In genomic region chr9:68619056-68619455, GRCh38 we compare ENCODE assay signal across 33 cellular contexts.
"Had no signal": no experiment of that assay in that cellular context is flagged by ENCODE, and none has a peak within 500 bp of the region (broad histone marks: within the 10 kb centered on the region; RNA-seq: fewer than 3 reads in every experiment).

No MANE protein-coding gene starts in this region.

- H3K9me3 Mint-ChIP-seq: activated CD4-positive, alpha-beta memory T cell treated with anti-CD3 and anti-CD28 coated beads for 36 hours; activated CD4-positive, alpha-beta T cell treated with anti-CD3 and anti-CD28 coated beads, Interleukin-2, amount 10 ng/mL, durations not matched to agents 24 days and 14 days; activated naive CD4-positive, alpha-beta T cell treated with anti-CD3 and anti-CD28 coated beads for 36 hours; activated naive CD8-positive, alpha-beta T cell treated with anti-CD3 and anti-CD28 coated beads for 36 hours; activated T-helper 1 cell treated with anti-CD3 and anti-CD28 coated beads, Interleukin-12 subunit alpha, Interleukin-12 subunit beta, Interleukin-2, Interleukin-4 antibody, amounts not matched to agents 30 ng/mL and 10 ng/mL and 1 ng/mL, durations not matched to agents 14 hours and 24 hours and 36 hours had no signal

- H3K36me3 ChIP-seq: adrenal gland, breast epithelium, cardiac muscle cell, colonic mucosa, esophagus squamous epithelium, gastroesophageal sphincter had no signal

- DNase-seq: activated CD4-positive, alpha-beta memory T cell treated with anti-CD3 and anti-CD28 coated beads for 36 hours; activated CD4-positive, alpha-beta T cell treated with anti-CD3 and anti-CD28 coated beads for 36 hours; activated CD4-positive, alpha-beta T cell treated with anti-CD3 and anti-CD28 coated beads, Interleukin-2, amount 10 ng/mL, durations not matched to agents 24 days and 14 days; activated CD4-positive, CD25-positive, alpha-beta regulatory T cell; activated CD4-positive, CD25-positive, alpha-beta regulatory T cell treated with anti-CD3 and anti-CD28 coated beads, Interleukin-2, amount 50 U/mL, for 72 hours; activated CD8-positive, alpha-beta memory T cell treated with anti-CD3 and anti-CD28 coated beads, Interleukin-2, amount 10 ng/mL, durations not matched to agents 7 days and 5 days; activated CD8-positive, alpha-beta memory T cell treated with anti-CD3 and anti-CD28 coated beads, Interleukin-2, amount 50 U/mL, for 4 hours; activated CD8-positive, alpha-beta T cell treated with anti-CD3 and anti-CD28 coated beads, Interleukin-2, amount 10 ng/mL, durations not matched to agents 7 days and 5 days; activated effector memory CD4-positive, alpha-beta T cell treated with anti-CD3 and anti-CD28 coated beads, Interleukin-2, amount 50 U/mL, for 16 hours; activated naive CD4-positive, alpha-beta T cell treated with anti-CD3 and anti-CD28 coated beads for 36 hours; activated naive CD8-positive, alpha-beta T cell treated with anti-CD3 and anti-CD28 coated beads for 36 hours; activated naive CD8-positive, alpha-beta T cell treated with anti-CD3 and anti-CD28 coated beads, Interleukin-2, amount 50 U/mL, for 24 hours; activated T-cell treated with anti-CD3 and anti-CD28 coated beads, Interleukin-2, amount 50 U/mL, for 1 hour; activated T-cell treated with anti-CD3 and anti-CD28 coated beads, Interleukin-2, amount 50 U/mL, for 48 hours; adrenal gland; amygdala; aorta; central memory CD4-positive, alpha-beta T cell; cerebellar nuclear complex; colonic mucosa; effector CD8-positive, alpha-beta T cell; esophagus squamous epithelium; foreskin melanocyte; T-helper 2 cell had no signal

- H3K4me3 ChIP-seq: adrenal gland, breast epithelium, cardiac muscle cell, colonic mucosa, esophagus squamous epithelium, gastroesophageal sphincter had no signal

- H3K27ac Mint-ChIP-seq: activated CD4-positive, alpha-beta memory T cell treated with anti-CD3 and anti-CD28 coated beads for 36 hours; activated CD4-positive, alpha-beta T cell treated with anti-CD3 and anti-CD28 coated beads for 36 hours; activated CD4-positive, alpha-beta T cell treated with anti-CD3 and anti-CD28 coated beads, Interleukin-2, amount 10 ng/mL, durations not matched to agents 24 days and 14 days; activated CD8-positive, alpha-beta memory T cell treated with anti-CD3 and anti-CD28 coated beads, Interleukin-2, amount 10 ng/mL, durations not matched to agents 7 days and 5 days; activated CD8-positive, alpha-beta T cell treated with anti-CD3 and anti-CD28 coated beads, Interleukin-2, amount 10 ng/mL, durations not matched to agents 7 days and 5 days; activated naive CD4-positive, alpha-beta T cell treated with anti-CD3 and anti-CD28 coated beads for 36 hours; activated naive CD4-positive, alpha-beta T cell treated with anti-CD3 and anti-CD28 coated beads, Interleukin-2, amount 50 U/mL, for 24 hours; activated naive CD8-positive, alpha-beta T cell treated with anti-CD3 and anti-CD28 coated beads for 36 hours; activated naive CD8-positive, alpha-beta T cell treated with anti-CD3 and anti-CD28 coated beads, Interleukin-2, amount 50 U/mL, for 24 hours; activated T-helper 1 cell treated with anti-CD3 and anti-CD28 coated beads, Interleukin-12 subunit alpha, Interleukin-12 subunit beta, Interleukin-2, Interleukin-4 antibody, amounts not matched to agents 30 ng/mL and 10 ng/mL and 1 ng/mL, durations not matched to agents 14 hours and 24 hours and 36 hours; activated T-helper 2 cell treated with anti-CD3 and anti-CD28 coated beads, Interferon-gamma antibody, Interleukin-2, Interleukin-4, amounts not matched to agents 10 μg/mL and 5 μg/mL and 100 μg/mL, durations not matched to agents 14 hours and 24 hours and 36 hours; brain had no signal

- H3K27me3 ChIP-seq: adrenal gland, breast epithelium, cardiac muscle cell, colonic mucosa, esophagus squamous epithelium had no signal

- H3K9me3 ChIP-seq: adrenal gland, colonic mucosa, esophagus squamous epithelium, gastroesophageal sphincter had no signal

- H3K27ac ChIP-seq: adrenal gland, breast epithelium, cardiac muscle cell, colonic mucosa, epithelial cell of prostate, esophagus squamous epithelium, gastroesophageal sphincter had no signal

- H3K4me3 Mint-ChIP-seq: activated CD4-positive, alpha-beta memory T cell treated with anti-CD3 and anti-CD28 coated beads for 36 hours; activated CD4-positive, alpha-beta T cell treated with anti-CD3 and anti-CD28 coated beads for 36 hours; activated CD4-positive, alpha-beta T cell treated with anti-CD3 and anti-CD28 coated beads, Interleukin-2, amount 10 ng/mL, durations not matched to agents 24 days and 14 days; activated CD8-positive, alpha-beta memory T cell treated with anti-CD3 and anti-CD28 coated beads, Interleukin-2, amount 10 ng/mL, durations not matched to agents 7 days and 5 days; activated CD8-positive, alpha-beta T cell treated with anti-CD3 and anti-CD28 coated beads, Interleukin-2, amount 10 ng/mL, durations not matched to agents 7 days and 5 days; activated naive CD4-positive, alpha-beta T cell treated with anti-CD3 and anti-CD28 coated beads for 36 hours; activated naive CD4-positive, alpha-beta T cell treated with anti-CD3 and anti-CD28 coated beads, Interleukin-2, amount 50 U/mL, for 24 hours; activated naive CD8-positive, alpha-beta T cell treated with anti-CD3 and anti-CD28 coated beads for 36 hours; activated naive CD8-positive, alpha-beta T cell treated with anti-CD3 and anti-CD28 coated beads, Interleukin-2, amount 50 U/mL, for 24 hours; activated T-helper 1 cell treated with anti-CD3 and anti-CD28 coated beads, Interleukin-12 subunit alpha, Interleukin-12 subunit beta, Interleukin-2, Interleukin-4 antibody, amounts not matched to agents 30 ng/mL and 10 ng/mL and 1 ng/mL, durations not matched to agents 14 hours and 24 hours and 36 hours; brain had no signal

- H3K4me1 ChIP-seq: adrenal gland, breast epithelium, colonic mucosa, esophagus squamous epithelium, gastroesophageal sphincter had no signal

- H3K36me3 Mint-ChIP-seq: activated CD4-positive, alpha-beta memory T cell treated with anti-CD3 and anti-CD28 coated beads for 36 hours; activated CD8-positive, alpha-beta memory T cell treated with anti-CD3 and anti-CD28 coated beads, Interleukin-2, amount 10 ng/mL, durations not matched to agents 7 days and 5 days; activated naive CD4-positive, alpha-beta T cell treated with anti-CD3 and anti-CD28 coated beads, Interleukin-2, amount 50 U/mL, for 24 hours; activated naive CD8-positive, alpha-beta T cell treated with anti-CD3 and anti-CD28 coated beads for 36 hours; brain had no signal

- ATAC-seq: activated CD4-positive, alpha-beta T cell treated with anti-CD3 and anti-CD28 coated beads for 36 hours; activated CD8-positive, alpha-beta memory T cell treated with anti-CD3 and anti-CD28 coated beads, Interleukin-2, amount 10 ng/mL, durations not matched to agents 7 days and 5 days; activated CD8-positive, alpha-beta T cell treated with anti-CD3 and anti-CD28 coated beads, Interleukin-2, amount 10 ng/mL, durations not matched to agents 7 days and 5 days; activated naive CD8-positive, alpha-beta T cell treated with anti-CD3 and anti-CD28 coated beads, Interleukin-2, amount 50 U/mL, for 24 hours; gastroesophageal sphincter had no signal

- FAIRE-seq: endothelial cell of umbilical vein had no signal

- H3K27me3 Mint-ChIP-seq: activated naive CD4-positive, alpha-beta T cell treated with anti-CD3 and anti-CD28 coated beads, Interleukin-2, amount 50 U/mL, for 24 hours had no signal

- H3K4me1 Mint-ChIP-seq: activated CD4-positive, alpha-beta T cell treated with anti-CD3 and anti-CD28 coated beads for 36 hours; activated CD4-positive, alpha-beta T cell treated with anti-CD3 and anti-CD28 coated beads, Interleukin-2, amount 10 ng/mL, durations not matched to agents 24 days and 14 days; activated CD8-positive, alpha-beta memory T cell treated with anti-CD3 and anti-CD28 coated beads, Interleukin-2, amount 10 ng/mL, durations not matched to agents 7 days and 5 days; activated naive CD4-positive, alpha-beta T cell treated with anti-CD3 and anti-CD28 coated beads, Interleukin-2, amount 50 U/mL, for 24 hours; activated naive CD8-positive, alpha-beta T cell treated with anti-CD3 and anti-CD28 coated beads for 36 hours; activated naive CD8-positive, alpha-beta T cell treated with anti-CD3 and anti-CD28 coated beads, Interleukin-2, amount 50 U/mL, for 24 hours; brain had no signal
